Comparison of ENCODE assay signal across 1 cellular context in genomic region chr3:148439254-148439822, GRCh38.
TF ChIP-seq lines count a peak whose summit lies in the region.

No MANE protein-coding gene starts in this region.

TF ChIP-seq in GM23338, 12 proteins besides CTCF, POLR2A, EP300 and RAD21 (continued from another document):
- no peak for TF ChIP-seq REST (IDR thresholded peaks at IDR 0.05; ENCODE audit: unreplicated experiment)
- no peak for TF ChIP-seq POLR2AphosphoS5 (IDR thresholded peaks at IDR 0.05; ENCODE audit: low read depth)
